2 cellular contexts compared by ENCODE assay signal in genomic region chr1:46555081-46555432, GRCh38.
TF ChIP-seq lines count a peak whose summit lies in the region.

No MANE protein-coding gene starts in this region.

TF ChIP-seq in HepG2, 621 proteins besides CTCF, POLR2A, EP300 and RAD21:
- TF ChIP-seq MTERF4 (CRISPR knock-in tag; IDR thresholded peaks at IDR 0.05) (0 out of 2 replicates have a peak, but pooled peaks have one; percentile 25), ZFX (CRISPR knock-in tag; IDR thresholded peaks at IDR 0.05; ENCODE audit: low read depth) (no peak), ZNF263 (CRISPR knock-in tag; IDR thresholded peaks at IDR 0.05) (no peak), ZFP1 (CRISPR knock-in tag; IDR thresholded peaks at IDR 0.05) (no peak)
- TF ChIP-seq, protein P1, sequence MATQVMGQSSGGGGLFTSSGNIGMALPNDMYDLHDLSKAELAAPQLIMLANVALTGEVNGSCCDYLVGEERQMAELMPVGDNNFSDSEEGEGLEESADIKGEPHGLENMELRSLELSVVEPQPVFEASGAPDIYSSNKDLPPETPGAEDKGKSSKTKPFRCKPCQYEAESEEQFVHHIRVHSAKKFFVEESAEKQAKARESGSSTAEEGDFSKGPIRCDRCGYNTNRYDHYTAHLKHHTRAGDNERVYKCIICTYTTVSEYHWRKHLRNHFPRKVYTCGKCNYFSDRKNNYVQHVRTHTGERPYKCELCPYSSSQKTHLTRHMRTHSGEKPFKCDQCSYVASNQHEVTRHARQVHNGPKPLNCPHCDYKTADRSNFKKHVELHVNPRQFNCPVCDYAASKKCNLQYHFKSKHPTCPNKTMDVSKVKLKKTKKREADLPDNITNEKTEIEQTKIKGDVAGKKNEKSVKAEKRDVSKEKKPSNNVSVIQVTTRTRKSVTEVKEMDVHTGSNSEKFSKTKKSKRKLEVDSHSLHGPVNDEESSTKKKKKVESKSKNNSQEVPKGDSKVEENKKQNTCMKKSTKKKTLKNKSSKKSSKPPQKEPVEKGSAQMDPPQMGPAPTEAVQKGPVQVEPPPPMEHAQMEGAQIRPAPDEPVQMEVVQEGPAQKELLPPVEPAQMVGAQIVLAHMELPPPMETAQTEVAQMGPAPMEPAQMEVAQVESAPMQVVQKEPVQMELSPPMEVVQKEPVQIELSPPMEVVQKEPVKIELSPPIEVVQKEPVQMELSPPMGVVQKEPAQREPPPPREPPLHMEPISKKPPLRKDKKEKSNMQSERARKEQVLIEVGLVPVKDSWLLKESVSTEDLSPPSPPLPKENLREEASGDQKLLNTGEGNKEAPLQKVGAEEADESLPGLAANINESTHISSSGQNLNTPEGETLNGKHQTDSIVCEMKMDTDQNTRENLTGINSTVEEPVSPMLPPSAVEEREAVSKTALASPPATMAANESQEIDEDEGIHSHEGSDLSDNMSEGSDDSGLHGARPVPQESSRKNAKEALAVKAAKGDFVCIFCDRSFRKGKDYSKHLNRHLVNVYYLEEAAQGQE (IDR thresholded peaks at IDR 0.05; ENCODE audit: borderline replicate concordance in 1 of 2, low read depth in 1 of 2, low read length in 2 of 2): peak; percentile 5 to 67; a peak in 3 of 4 replicates

TF ChIP-seq in Ishikawa, 13 proteins besides CTCF, POLR2A, EP300 and RAD21:
- TF ChIP-seq NFIC (IDR thresholded peaks at IDR 0.05) (no peak), TCF12 (IDR thresholded peaks at IDR 0.05; ENCODE audit: low read depth) (no peak), YY1 (IDR thresholded peaks at IDR 0.05; ENCODE audit: low read depth) (no peak), CEBPB (IDR thresholded peaks at IDR 0.05) (no peak), MAX (IDR thresholded peaks at IDR 0.05) (no peak), ZBTB7A (IDR thresholded peaks at IDR 0.05; ENCODE audit: low read depth) (no peak), FOXM1 (IDR thresholded peaks at IDR 0.05; ENCODE audit: borderline replicate concordance, low read depth) (no peak)
- TF ChIP-seq, protein P1 (IDR thresholded peaks at IDR 0.05; ENCODE audit: low read depth): peak; percentile 59; the same call in 1 of the 2 replicates
